Comparison of ENCODE assay signal across 1 cellular context in the genomic region with DNA sequence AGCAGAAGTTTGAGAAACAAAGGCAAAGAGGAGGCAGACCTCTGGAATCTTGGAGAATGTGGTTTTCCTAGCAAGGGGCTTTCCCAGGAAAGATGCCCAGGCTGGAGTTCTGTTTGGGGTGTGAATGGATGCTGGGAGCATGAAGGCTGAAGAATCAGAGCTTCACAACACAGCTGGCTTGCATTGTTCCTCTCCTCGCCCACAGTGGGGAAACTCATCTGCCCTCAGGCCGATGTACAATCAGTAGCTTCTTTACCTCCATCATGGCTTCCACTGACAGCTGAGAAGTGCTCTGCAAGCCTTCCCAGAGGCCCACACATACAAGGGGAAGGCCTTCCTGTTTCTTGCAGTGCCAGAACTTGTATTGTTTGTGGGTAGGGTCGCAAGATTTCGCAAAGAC.
TF ChIP-seq lines count a peak whose summit lies in the region.

No MANE protein-coding gene starts in this region.

TF ChIP-seq in IMR-90, 13 proteins besides CTCF, POLR2A, EP300 and RAD21 (continued from another document):
- TF ChIP-seq, protein P1, sequence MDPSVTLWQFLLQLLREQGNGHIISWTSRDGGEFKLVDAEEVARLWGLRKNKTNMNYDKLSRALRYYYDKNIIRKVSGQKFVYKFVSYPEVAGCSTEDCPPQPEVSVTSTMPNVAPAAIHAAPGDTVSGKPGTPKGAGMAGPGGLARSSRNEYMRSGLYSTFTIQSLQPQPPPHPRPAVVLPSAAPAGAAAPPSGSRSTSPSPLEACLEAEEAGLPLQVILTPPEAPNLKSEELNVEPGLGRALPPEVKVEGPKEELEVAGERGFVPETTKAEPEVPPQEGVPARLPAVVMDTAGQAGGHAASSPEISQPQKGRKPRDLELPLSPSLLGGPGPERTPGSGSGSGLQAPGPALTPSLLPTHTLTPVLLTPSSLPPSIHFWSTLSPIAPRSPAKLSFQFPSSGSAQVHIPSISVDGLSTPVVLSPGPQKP (IDR thresholded peaks at IDR 0.05; ENCODE audit: borderline replicate concordance, low read depth, low read length): no peak
- TF ChIP-seq RCOR1 (IDR thresholded peaks at IDR 0.05; ENCODE audit: insufficient replicate concordance, low read length) (no peak), USF2 (IDR thresholded peaks at IDR 0.05; ENCODE audit: low read depth, low read length) (no peak)
